ENCODE assay signal across 18 cellular contexts in genomic region chr5:74626386-74627222, GRCh38. TPM values are rescaled to one million over a fixed set of nuclear protein-coding genes. Genes with fewer than 3 reads are reported as not detected.
DNase-seq lines count a peak whose midpoint lies in the region; ATAC-seq and TF ChIP-seq lines count a peak whose summit lies in the region.
"Had no signal": no experiment of that assay in that cellular context is flagged by ENCODE, and none has a peak within 500 bp of the region (broad histone marks: within the 10 kb centered on the region; RNA-seq: fewer than 3 reads in every experiment).

No MANE protein-coding gene starts in this region.

- peaks cover 10% of the 10 kb centered on the region for H3K4me1 ChIP-seq in mucosa of descending colon (ENCODE audit: low read depth)

- H3K27me3 Mint-ChIP-seq in natural killer cell (ENCODE audit: low read depth in 2 of 2) = no peaks in the 10 kb centered on the region
- H3K27me3 Mint-ChIP-seq in natural killer cell treated with Interleukin-12 subunit alpha and Interleukin-12 subunit beta and Interleukin-15 and Interleukin-18, amount 100 ng/mL, for 72 hours = peaks cover 0 to 4% of the 10 kb centered on the region in 2 donors
- peaks cover 3 to 29% (median 9%) of the 10 kb centered on the region in 5 donors for H3K27me3 Mint-ChIP-seq in naive thymus-derived CD8-positive, alpha-beta T cell

- no peak overlapping the region for H3K4me3 Mint-ChIP-seq in natural killer cell
- no peak overlapping the region for H3K4me3 Mint-ChIP-seq in natural killer cell treated with Interleukin-12 subunit alpha and Interleukin-12 subunit beta and Interleukin-15 and Interleukin-18, amount 100 ng/mL, for 72 hours
- no peak overlapping the region for H3K4me3 Mint-ChIP-seq in naive thymus-derived CD8-positive, alpha-beta T cell
- H3K4me3 Mint-ChIP-seq: CD4-positive, CD25-positive, alpha-beta regulatory T cell; stimulated activated naive CD8-positive, alpha-beta T cell treated with anti-CD3 and anti-CD28 coated beads, Interleukin-15, Interleukin-2, amounts not matched to agents 100 ng/mL and 50 ng/mL, for 24 hours had no signal

- intact Hi-C loops in natural killer cell (cut with micrococcal nuclease) = no loop called here
- intact Hi-C loops in mucosa of descending colon (cut with DNase I, micrococcal nuclease) = no loop called here

- in situ Hi-C loops in astrocyte of the spinal cord (cut with HindIII; ENCODE audit: low sequenced_read_pairs) = no loop called here

- no peaks in the 10 kb centered on the region for H3K9me3 ChIP-seq in mucosa of descending colon
- H3K9me3 ChIP-seq: upper lobe of left lung had no signal

- TF ChIP-seq CTCF in natural killer cell (IDR thresholded peaks at IDR 0.05) = no peak
- TF ChIP-seq CTCF in astrocyte of the spinal cord (IDR thresholded peaks at IDR 0.05; ENCODE audit: low read depth, low read length) = no peak
- TF ChIP-seq CTCF in mucosa of descending colon (IDR thresholded peaks at IDR 0.05) = no peak
- TF ChIP-seq CTCF in GM20000 (IDR thresholded peaks at IDR 0.05; ENCODE audit: extremely low read depth, missing control alignments) = no peak

- peak overlapping the region; percentile 42 to 97 for H3K27ac Mint-ChIP-seq in natural killer cell
- peak overlapping the region in 1 of 2 donors; percentile 82 for H3K27ac Mint-ChIP-seq in natural killer cell treated with Interleukin-12 subunit alpha and Interleukin-12 subunit beta and Interleukin-15 and Interleukin-18, amount 100 ng/mL, for 72 hours
- peak overlapping the region in 1 of 10 donors; percentile 22 for H3K27ac Mint-ChIP-seq in naive thymus-derived CD8-positive, alpha-beta T cell
- H3K27ac Mint-ChIP-seq: CD4-positive, CD25-positive, alpha-beta regulatory T cell; stimulated activated naive CD8-positive, alpha-beta T cell treated with anti-CD3 and anti-CD28 coated beads, Interleukin-15, Interleukin-2, amounts not matched to agents 100 ng/mL and 50 ng/mL, for 24 hours had no signal

- POLR2A ChIA-PET in naive thymus-derived CD8-positive, alpha-beta T cell (lab: Charles Lee) = no interaction called here

- H3K4me3 ChIP-seq in astrocyte of the spinal cord (ENCODE audit: low read depth, low read length) = no peak overlapping the region
- no peak overlapping the region for H3K4me3 ChIP-seq in mucosa of descending colon
- H3K4me3 ChIP-seq: upper lobe of left lung had no signal

- no peaks in the 10 kb centered on the region for H3K9me3 Mint-ChIP-seq in natural killer cell
- H3K9me3 Mint-ChIP-seq in natural killer cell treated with Interleukin-12 subunit alpha and Interleukin-12 subunit beta and Interleukin-15 and Interleukin-18, amount 100 ng/mL, for 72 hours = no peaks in the 10 kb centered on the region
- H3K9me3 Mint-ChIP-seq in naive thymus-derived CD8-positive, alpha-beta T cell = peaks cover 0 to 2% (median 0%) of the 10 kb centered on the region in 9 donors
- H3K9me3 Mint-ChIP-seq: CD4-positive, CD25-positive, alpha-beta regulatory T cell; naive B cell; stimulated activated naive CD8-positive, alpha-beta T cell treated with anti-CD3 and anti-CD28 coated beads, Interleukin-15, Interleukin-2, amounts not matched to agents 100 ng/mL and 50 ng/mL, for 24 hours had no signal

- no peaks in the 10 kb centered on the region for H3K36me3 ChIP-seq in mucosa of descending colon (ENCODE audit: low read depth)

- ATAC-seq in natural killer cell (no peak), mucosa of descending colon (peak; percentile 68)
- no peak for ATAC-seq in natural killer cell treated with Interleukin-12 subunit alpha and Interleukin-12 subunit beta and Interleukin-15 and Interleukin-18, amount 100 ng/mL, for 72 hours
- ATAC-seq in naive thymus-derived CD8-positive, alpha-beta T cell = no peak

- no peak for DNase-seq in natural killer cell
- DNase-seq in natural killer cell treated with Interleukin-12 subunit alpha and Interleukin-12 subunit beta and Interleukin-15 and Interleukin-18, amount 100 ng/mL, for 72 hours (ENCODE audit: low spot score) = no peak
- DNase-seq in astrocyte of the spinal cord (ENCODE audit: low read depth, low spot score) = peak; percentile 20
- DNase-seq in mucosa of descending colon = no peak
- DNase-seq in hippocampal formation (lab: John Stamatoyannopoulos, UW) = no peak
- no peak for DNase-seq in GM20000 (ENCODE audit: low spot score)
- DNase-seq in naive thymus-derived CD8-positive, alpha-beta T cell = no peak
- no peak for DNase-seq in GOT3 (lab: John Stamatoyannopoulos, UW)
- DNase-seq: ACHN; activated CD4-positive, alpha-beta T cell treated with anti-CD3 and anti-CD28 coated beads, Interleukin-2, amount 50 U/mL, for 1 hour; activated naive CD4-positive, alpha-beta T cell treated with Interleukin-2 at 50 U/mL for 16 hours; aorta; CD4-positive, CD25-positive, alpha-beta regulatory T cell; naive B cell; NCI-H2029 treated with DMSO at 0.1 percent for 48 hours; NCI-H774; upper lobe of left lung had no signal

- H3K4me1 Mint-ChIP-seq in natural killer cell = peaks cover 43 to 50% of the 10 kb centered on the region in 2 donors
- peaks cover 36 to 39% of the 10 kb centered on the region in 2 donors for H3K4me1 Mint-ChIP-seq in natural killer cell treated with Interleukin-12 subunit alpha and Interleukin-12 subunit beta and Interleukin-15 and Interleukin-18, amount 100 ng/mL, for 72 hours (ENCODE audit: low read depth in 2 of 2)
- peaks cover 0 to 21% (median 8%) of the 10 kb centered on the region in 4 donors for H3K4me1 Mint-ChIP-seq in naive thymus-derived CD8-positive, alpha-beta T cell

- H3K36me3 Mint-ChIP-seq in natural killer cell = no peaks in the 10 kb centered on the region
- H3K36me3 Mint-ChIP-seq in natural killer cell treated with Interleukin-12 subunit alpha and Interleukin-12 subunit beta and Interleukin-15 and Interleukin-18, amount 100 ng/mL, for 72 hours = no peaks in the 10 kb centered on the region
- H3K36me3 Mint-ChIP-seq in naive thymus-derived CD8-positive, alpha-beta T cell = no peaks in the 10 kb centered on the region
- H3K36me3 Mint-ChIP-seq: CD4-positive, CD25-positive, alpha-beta regulatory T cell; naive B cell had no signal

RNA-seq across cellular contexts. Expression of gene ENC1, which starts 13.9 kb away (rescaled TPM):
- total RNA-seq in natural killer cell = 100 to 1,000 TPM in 1 of 3 donors, 10 to 100 TPM in 2; 89.6 to 133 (median 99.3) TPM
- 1 to 10 TPM; 6.3 to 6.9 TPM for total RNA-seq in natural killer cell treated with Interleukin-12 subunit alpha and Interleukin-12 subunit beta and Interleukin-15 and Interleukin-18, amount 100 ng/mL, for 72 hours
- 10 to 100 TPM; 14.6 to 23.3 (median 18.9) TPM for total RNA-seq in mucosa of descending colon
- under 1 TPM; 0.65 to 0.91 TPM for total RNA-seq in naive thymus-derived CD8-positive, alpha-beta T cell
- polyA plus RNA-seq in naive thymus-derived CD8-positive, alpha-beta T cell = 1 to 10 TPM in 1 of 3 donors, under 1 TPM in 1, not detected in 1; 0.05 to 6.4 TPM

RNA-seq across cellular contexts. Expression of gene HEXB, which starts 58.4 kb away (rescaled TPM):
- total RNA-seq in natural killer cell (10 to 100 TPM; 55.3 to 61.4 (median 55.5) TPM), mucosa of descending colon (100 to 1,000 TPM; 132 to 169 (median 148) TPM)
- 10 to 100 TPM; 49.7 to 52.8 TPM for total RNA-seq in natural killer cell treated with Interleukin-12 subunit alpha and Interleukin-12 subunit beta and Interleukin-15 and Interleukin-18, amount 100 ng/mL, for 72 hours
- 10 to 100 TPM; 48.9 to 51.0 TPM for total RNA-seq in naive thymus-derived CD8-positive, alpha-beta T cell
- 100 to 1,000 TPM in 1 of 3 donors, 10 to 100 TPM in 2; 64.5 to 120 (median 73.6) TPM for polyA plus RNA-seq in naive thymus-derived CD8-positive, alpha-beta T cell
